ENCODE assay signal across 1 cellular context in the genomic region with DNA sequence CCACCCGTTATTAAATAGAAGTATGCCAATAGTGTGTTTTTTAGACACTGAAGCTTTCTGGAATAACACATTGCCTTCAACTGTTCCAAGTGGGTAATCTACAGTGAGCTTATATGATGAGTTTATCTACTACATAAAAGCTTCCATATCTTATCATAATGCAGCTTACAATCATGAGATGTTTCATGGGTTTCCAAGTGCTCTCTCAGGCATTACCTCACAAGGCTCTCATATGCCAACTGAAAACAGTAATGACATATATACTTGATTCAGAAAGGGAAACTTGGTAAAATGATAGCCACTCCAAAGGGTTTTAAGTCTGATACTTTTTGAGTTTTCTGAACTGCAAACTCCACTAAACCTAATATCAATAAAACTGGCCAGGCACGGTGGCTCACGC.
TF ChIP-seq lines count a peak whose summit lies in the region.

No MANE protein-coding gene starts in this region.

TF ChIP-seq in HEK293, 187 proteins besides CTCF, POLR2A, EP300 and RAD21:
- TF ChIP-seq, protein P1, sequence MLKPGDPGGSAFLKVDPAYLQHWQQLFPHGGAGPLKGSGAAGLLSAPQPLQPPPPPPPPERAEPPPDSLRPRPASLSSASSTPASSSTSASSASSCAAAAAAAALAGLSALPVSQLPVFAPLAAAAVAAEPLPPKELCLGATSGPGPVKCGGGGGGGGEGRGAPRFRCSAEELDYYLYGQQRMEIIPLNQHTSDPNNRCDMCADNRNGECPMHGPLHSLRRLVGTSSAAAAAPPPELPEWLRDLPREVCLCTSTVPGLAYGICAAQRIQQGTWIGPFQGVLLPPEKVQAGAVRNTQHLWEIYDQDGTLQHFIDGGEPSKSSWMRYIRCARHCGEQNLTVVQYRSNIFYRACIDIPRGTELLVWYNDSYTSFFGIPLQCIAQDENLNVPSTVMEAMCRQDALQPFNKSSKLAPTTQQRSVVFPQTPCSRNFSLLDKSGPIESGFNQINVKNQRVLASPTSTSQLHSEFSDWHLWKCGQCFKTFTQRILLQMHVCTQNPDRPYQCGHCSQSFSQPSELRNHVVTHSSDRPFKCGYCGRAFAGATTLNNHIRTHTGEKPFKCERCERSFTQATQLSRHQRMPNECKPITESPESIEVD (tag by site-specific recombination; IDR thresholded peaks at IDR 0.05) = peak; percentile 34; the same call in 1 of the 2 replicates
- TF ChIP-seq MEIS1 (CRISPR knock-in tag; IDR thresholded peaks at IDR 0.05; ENCODE audit: borderline replicate concordance) = no peak
- no peak for TF ChIP-seq ZNF624 (tag by site-specific recombination; IDR thresholded peaks at IDR 0.05)
